In the genomic region with DNA sequence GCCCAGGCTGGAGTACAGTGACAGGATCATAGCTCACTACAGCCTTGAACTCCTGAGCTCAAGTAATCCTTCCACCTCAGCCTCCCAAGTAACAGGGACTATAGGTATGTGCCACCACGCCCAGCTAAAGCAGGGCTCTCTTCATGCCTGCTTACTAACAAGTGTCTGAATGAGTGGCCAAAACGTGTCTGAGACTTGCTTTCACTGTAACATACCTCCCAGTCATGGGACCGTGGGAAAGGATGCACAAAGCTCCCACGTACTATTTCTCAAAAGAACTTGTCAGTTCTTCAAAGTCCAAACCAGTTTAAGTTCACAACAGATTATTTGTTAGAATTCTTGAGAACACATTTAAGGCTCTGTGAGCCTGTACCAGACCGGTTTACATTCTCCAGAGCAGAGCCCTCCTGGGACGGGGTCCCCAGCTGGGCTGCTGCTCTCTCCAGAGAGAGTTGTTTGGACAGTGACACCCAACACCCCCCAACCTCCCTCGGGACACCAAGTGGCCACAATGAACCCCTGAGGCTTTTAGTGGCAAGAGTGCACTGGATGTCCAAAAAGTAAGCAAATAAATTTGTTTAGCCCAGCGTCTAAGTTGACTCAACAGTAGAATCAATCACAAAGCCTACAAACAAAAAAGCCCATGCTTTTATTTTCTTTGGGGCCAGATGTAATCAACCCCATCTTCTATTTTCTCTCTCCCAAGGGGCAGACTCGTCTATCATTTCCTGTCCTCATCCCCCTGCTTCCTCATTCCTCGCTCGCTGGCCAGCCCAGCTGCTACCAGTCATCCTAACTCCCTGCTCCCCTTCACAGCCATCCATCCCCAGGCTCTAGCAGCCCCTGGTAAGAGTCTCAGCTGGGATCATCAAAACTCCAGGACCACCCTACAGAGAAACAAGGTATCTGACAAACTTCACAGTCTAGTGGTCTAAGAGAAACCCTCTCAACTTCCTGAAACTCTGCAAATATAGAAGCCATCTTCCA, we compare ENCODE assay signal across 8 cellular contexts. TPM values are rescaled to one million over a fixed set of nuclear protein-coding genes. Genes with fewer than 3 reads are reported as not detected.
DNase-seq lines count a peak whose midpoint lies in the region; ATAC-seq and TF ChIP-seq lines count a peak whose summit lies in the region.

No MANE protein-coding gene starts in this region.

- H3K4me1 Mint-ChIP-seq in Caco-2 (ENCODE audit: low read depth, unreplicated experiment) (peaks cover 12% of the 10 kb centered on the region), chondrocyte (ENCODE audit: low read depth) (peaks cover 53% of the 10 kb centered on the region)

- H3K4me3 Mint-ChIP-seq in Caco-2 (ENCODE audit: unreplicated experiment): no peak overlapping the region
- no peak overlapping the region for H3K4me3 Mint-ChIP-seq in chondrocyte (ENCODE audit: unreplicated experiment)

- H3K27me3 ChIP-seq in Caco-2 (replicated peaks; ENCODE audit: control insufficient read depth, insufficient read depth, low read length): no peaks in the 10 kb centered on the region

- DNase-seq in Caco-2 (no peak), chondrocyte (ENCODE audit: low spot score) (no peak), anterior cingulate cortex (lab: John Stamatoyannopoulos, UW) (no peak), H4 (ENCODE audit: low spot score) (no peak), NCI-H1930 (lab: John Stamatoyannopoulos, UW) (no peak), DMS53 treated with DMSO at 0.1 percent for 48 hours (lab: John Stamatoyannopoulos, UW; ENCODE audit: unreplicated experiment) (no peak)

- H3K9me3 ChIP-seq in Caco-2: no peaks in the 10 kb centered on the region

- TF ChIP-seq CTCF in Caco-2 (IDR thresholded peaks at IDR 0.05; ENCODE audit: insufficient read depth in 1 of 2, low read depth in 1 of 2, low read length in 1 of 2, severe bottlenecking in 1 of 2, unreplicated experiment in 1 of 2) (no peak), chondrocyte (IDR thresholded peaks at IDR 0.05) (no peak)

- H3K36me3 Mint-ChIP-seq in Caco-2 (ENCODE audit: insufficient read depth, unreplicated experiment): peaks cover 5% of the 10 kb centered on the region
- H3K36me3 Mint-ChIP-seq in chondrocyte (ENCODE audit: low read depth): no peaks in the 10 kb centered on the region

- intact Hi-C loops in Caco-2 (cut with micrococcal nuclease; ENCODE audit: unreplicated experiment): no loop called here

- no peak overlapping the region for H3K4me3 ChIP-seq in Caco-2 (ENCODE audit: low read depth, low read length)

- ATAC-seq in GM19438 (IDR thresholded peaks at IDR 0.05; ENCODE audit: low read depth, unreplicated experiment) (peak; percentile 71), HG03342 (IDR thresholded peaks at IDR 0.05; ENCODE audit: unreplicated experiment) (peak; percentile 72)

- H3K36me3 ChIP-seq in Caco-2 (ENCODE audit: control insufficient read depth, insufficient read depth, low read length): no peaks in the 10 kb centered on the region

- H3K27ac Mint-ChIP-seq in Caco-2 (ENCODE audit: unreplicated experiment) (peak overlapping the region; percentile 75), chondrocyte (ENCODE audit: unreplicated experiment) (peak overlapping the region; percentile 73)

- POLR2A ChIA-PET in Caco-2 (lab: Charles Lee): no interaction called here

- no TSS peak for BruUV-seq in Caco-2 (replicated peaks; lab: Mats Ljungman, UMichigan)

- no peaks in the 10 kb centered on the region for H3K27me3 Mint-ChIP-seq in Caco-2 (ENCODE audit: insufficient read depth, unreplicated experiment)
- H3K27me3 Mint-ChIP-seq in chondrocyte (ENCODE audit: low read depth): no peaks in the 10 kb centered on the region

- CTCF ChIA-PET in Caco-2 (lab: Charles Lee): no interaction called here

- no peaks in the 10 kb centered on the region for H3K9me3 Mint-ChIP-seq in Caco-2 (ENCODE audit: unreplicated experiment)
- peaks cover 3% of the 10 kb centered on the region for H3K9me3 Mint-ChIP-seq in chondrocyte (ENCODE audit: low read depth)

- H3K4me1 ChIP-seq in Caco-2: no peaks in the 10 kb centered on the region

RNA-seq across cellular contexts. Expression of a gene that starts 23.9 kb away (rescaled TPM):
- 49.1 and 61.5 TPM in 2 replicates for total RNA-seq in Caco-2 (2022)
- total RNA-seq in chondrocyte: 37.6 to 63.2 TPM (median 58.8 TPM) in 3 replicates
- 26.8 and 29.6 TPM in 2 replicates for total RNA-seq in H4 (2014; rRNA removed; shearing (Covaris generic))
